1 cellular context compared by ENCODE assay signal in genomic region chr1:96804649-96805048, GRCh38.
TF ChIP-seq lines count a peak whose summit lies in the region.

No MANE protein-coding gene starts in this region.

TF ChIP-seq in HEK293, 187 proteins besides CTCF, POLR2A, EP300 and RAD21 (continued from another document):
- TF ChIP-seq ZNF394 (tag by site-specific recombination; IDR thresholded peaks at IDR 0.05; ENCODE audit: borderline replicate concordance) (no peak), GLI2 (tag by site-specific recombination; IDR thresholded peaks at IDR 0.05; ENCODE audit: borderline replicate concordance, low read depth) (no peak), ZNF785 (tag by site-specific recombination; IDR thresholded peaks at IDR 0.05) (no peak), ZNF433 (tag by site-specific recombination; IDR thresholded peaks at IDR 0.05; ENCODE audit: low read depth) (no peak), MEIS1 (CRISPR knock-in tag; IDR thresholded peaks at IDR 0.05; ENCODE audit: borderline replicate concordance) (no peak)
